ENCODE assay signal across 14 cellular contexts in genomic region chr7:93923946-93924345, GRCh38. TPM values are rescaled to one million over a fixed set of nuclear protein-coding genes. Genes with fewer than 3 reads are reported as not detected.
DNase-seq lines count a peak whose midpoint lies in the region; ATAC-seq and TF ChIP-seq lines count a peak whose summit lies in the region.
"Had no signal": no experiment of that assay in that cellular context is flagged by ENCODE, and none has a peak within 500 bp of the region (broad histone marks: within the 10 kb centered on the region; RNA-seq: fewer than 3 reads in every experiment).

No MANE protein-coding gene starts in this region.

- peak overlapping the region; percentile 83; the same call in 1 of the 2 replicates for H3K4me2 ChIP-seq in PC-3 (ENCODE audit: low read length)

- no peak overlapping the region for H3K9ac ChIP-seq in PC-3 (ENCODE audit: low read length)

- TF ChIP-seq CTCF in PC-3 (conservative IDR thresholded peaks at IDR 0.05; ENCODE audit: low read depth, low read length) (no peak), fibroblast of pulmonary artery (IDR thresholded peaks at IDR 0.05; ENCODE audit: low read length, missing control alignments) (no peak), prostate gland (IDR thresholded peaks at IDR 0.05) (no peak)

- H3F3A ChIP-seq in PC-3 (ENCODE audit: low read length, unreplicated experiment), result no peaks in the 10 kb centered on the region

- WGBS in prostate gland, result 24% methylated on average over 1 of the region's 1 CpG

- H3K9me2 ChIP-seq in PC-3 (replicated peaks; ENCODE audit: low read length), result no peaks in the 10 kb centered on the region

- H3K36me3 ChIP-seq in ACC112 (ENCODE audit: insufficient read depth, low read length), result peaks cover 21% of the 10 kb centered on the region
- no peaks in the 10 kb centered on the region for H3K36me3 ChIP-seq in PC-3 (ENCODE audit: low read depth, low read length)
- no peaks in the 10 kb centered on the region for H3K36me3 ChIP-seq in prostate gland
- no peaks in the 10 kb centered on the region for H3K36me3 ChIP-seq in effector memory CD4-positive, alpha-beta T cell (ENCODE audit: control insufficient read depth, insufficient read depth, low read length)

- no peaks in the 10 kb centered on the region for H3K9me3 ChIP-seq in PC-3 (ENCODE audit: low read length)
- H3K9me3 ChIP-seq in prostate gland, result no peaks in the 10 kb centered on the region
- H3K9me3 ChIP-seq in effector memory CD4-positive, alpha-beta T cell (ENCODE audit: control insufficient read depth, low read length), result no peaks in the 10 kb centered on the region

- no peak for TF ChIP-seq POLR2A in prostate gland (IDR thresholded peaks at IDR 0.05)

- H3K27ac ChIP-seq in ACC112 (ENCODE audit: low read depth, low read length) (0 out of 2 replicates have a peak overlapping the region, but pooled peaks have one; percentile 3), PC-3 (ENCODE audit: low read length) (no peak overlapping the region), prostate gland (no peak overlapping the region)
- H3K27ac ChIP-seq in effector memory CD4-positive, alpha-beta T cell (ENCODE audit: insufficient read depth, low read length, poor library complexity, severe bottlenecking), result no peak overlapping the region
- H3K27ac ChIP-seq: C4-2B had no signal

- no peaks in the 10 kb centered on the region for H4K20me1 ChIP-seq in PC-3 (ENCODE audit: low read length)

- H3K79me2 ChIP-seq in ACC112 (ENCODE audit: control insufficient read depth, insufficient read depth, low read length, unreplicated experiment), result peaks cover 37% of the 10 kb centered on the region
- 0 out of 2 replicates have a peak, but pooled peaks cover 6% of the 10 kb centered on the region for H3K79me2 ChIP-seq in PC-3 (ENCODE audit: low read length)

- H3K4me1 ChIP-seq in ACC112 (ENCODE audit: control insufficient read depth, insufficient read depth, low read length, unreplicated experiment), result peaks cover 17% of the 10 kb centered on the region
- H3K4me1 ChIP-seq in PC-3 (ENCODE audit: insufficient read depth, low read length), result no peaks in the 10 kb centered on the region
- H3K4me1 ChIP-seq in prostate gland (replicated peaks), result no peaks in the 10 kb centered on the region
- no peaks in the 10 kb centered on the region for H3K4me1 ChIP-seq in effector memory CD4-positive, alpha-beta T cell (ENCODE audit: control insufficient read depth, insufficient read depth, low read length, poor library complexity, severe bottlenecking)

- DNase-seq in PC-3 (no peak), fibroblast of pulmonary artery (ENCODE audit: low read depth) (no peak), prostate gland (ENCODE audit: low spot score) (no peak), NCI-H187 treated with DMSO at 0.1 percent for 48 hours (lab: John Stamatoyannopoulos, UW) (no peak), SHP77 treated with DMSO at 0.1 percent for 48 hours (lab: John Stamatoyannopoulos, UW) (no peak)
- DNase-seq in effector memory CD4-positive, alpha-beta T cell, result no peak
- DNase-seq: cerebellar nuclear complex, NCI-H2227 treated with DMSO at 0.1 percent for 48 hours, RPMI8226 had no signal

- CTCF ChIA-PET in PC-3 (lab: Charles Lee), result no interaction called here

- no peak for ATAC-seq in PC-3
- no peak for ATAC-seq in GM19351 (IDR thresholded peaks at IDR 0.05; ENCODE audit: unreplicated experiment)
- ATAC-seq: HCT116, WTC11 had no signal

- intact Hi-C loops in PC-3 (cut with micrococcal nuclease) (loop anchor here (2.0 to 5.0 kb wide), 2 partner anchors 33 kb away; partner anchors contain the start of gene TFPI2), prostate gland (cut with DNase I) (no loop called here)

- no TSS peak for BruUV-seq in PC-3 (replicated peaks; lab: Mats Ljungman, UMichigan)

- POLR2A ChIA-PET in PC-3 (lab: Charles Lee; ENCODE audit: unreplicated experiment), result no interaction called here

- peak overlapping the region; percentile 5 for H2AFZ ChIP-seq in ACC112 (ENCODE audit: low read length, unreplicated experiment)
- no peak overlapping the region for H2AFZ ChIP-seq in PC-3 (ENCODE audit: low read length)

- H3K27me3 ChIP-seq in ACC112 (ENCODE audit: insufficient read depth, low read length) (no peaks in the 10 kb centered on the region), PC-3 (ENCODE audit: low read length) (no peaks in the 10 kb centered on the region), prostate gland (replicated peaks; ENCODE audit: insufficient read depth) (no peaks in the 10 kb centered on the region)
- peaks cover 11% of the 10 kb centered on the region for H3K27me3 ChIP-seq in effector memory CD4-positive, alpha-beta T cell (replicated peaks; ENCODE audit: control insufficient read depth, insufficient read depth, low read length, poor library complexity, severe bottlenecking)

- H3K4me3 ChIP-seq in ACC112 (ENCODE audit: low read depth, low read length) (peak overlapping the region; percentile 100), PC-3 (ENCODE audit: low read length) (no peak overlapping the region), fibroblast of pulmonary artery (replicated peaks; ENCODE audit: low read depth, low read length) (peak overlapping the region; percentile 84), prostate gland (peak overlapping the region; percentile 1 to 40)
- no peak overlapping the region for H3K4me3 ChIP-seq in effector memory CD4-positive, alpha-beta T cell (ENCODE audit: insufficient read depth, low read depth, low read length, poor library complexity, severe bottlenecking)

RNA-seq across cellular contexts. Expression of gene GNG11, which starts 2.4 kb away (rescaled TPM):
- 3.0 and 4.4 TPM in 2 replicates for total RNA-seq in PC-3 (2014; rRNA removed)
- 1 to 10 TPM; 6.1 to 8.9 TPM for total RNA-seq in prostate gland

RNA-seq across cellular contexts. Expression of gene GNGT1, which starts 17.6 kb away (rescaled TPM):
- not detected in 2 replicates for total RNA-seq in PC-3 (2014; rRNA removed)
- not detected for total RNA-seq in prostate gland

RNA-seq across cellular contexts. Expression of gene TFPI2, which starts 33.4 kb away (rescaled TPM):
- 53.1 and 62.6 TPM in 2 replicates for total RNA-seq in PC-3 (2014; rRNA removed)
- 10 to 100 TPM in 1 of 2 donors, 1 to 10 TPM in 1; 1.7 to 10.3 TPM for total RNA-seq in prostate gland

Comparison
In these comparisons a context has a peak if more than half of its experiments do, and no peak if none do; other contexts are left out.
1. H3K4me3 ChIP-seq: peak in ACC112 (single experiment), fibroblast of pulmonary artery (single experiment) and prostate gland (2 of 2); none in PC-3 (single experiment) and effector memory CD4-positive, alpha-beta T cell (single experiment).